In genomic region chr18:62384610-62385097, GRCh38 we compare ENCODE assay signal across 14 cellular contexts. TPM values are rescaled to one million over a fixed set of nuclear protein-coding genes. Genes with fewer than 3 reads are reported as not detected.
DNase-seq lines count a peak whose midpoint lies in the region; ATAC-seq and TF ChIP-seq lines count a peak whose summit lies in the region.
"Had no signal": no experiment of that assay in that cellular context is flagged by ENCODE, and none has a peak within 500 bp of the region (broad histone marks: within the 10 kb centered on the region; RNA-seq: fewer than 3 reads in every experiment).

No MANE protein-coding gene starts in this region.

- H3K9me3 Mint-ChIP-seq in Calu3 (ENCODE audit: low read depth, unreplicated experiment), result no peaks in the 10 kb centered on the region

- peak overlapping the region; percentile 66 for H3K27ac Mint-ChIP-seq in Calu3 (ENCODE audit: unreplicated experiment)
- H3K27ac Mint-ChIP-seq: IgD-negative memory B cell had no signal

- no peaks in the 10 kb centered on the region for H3K4me1 ChIP-seq in fibroblast of lung (ENCODE audit: control insufficient read depth, extremely low read depth, insufficient read depth, low read length)
- peaks cover 9% of the 10 kb centered on the region for H3K4me1 ChIP-seq in colonic mucosa
- H3K4me1 ChIP-seq: SJSA1 had no signal

- H3K4me2 ChIP-seq in fibroblast of lung (ENCODE audit: extremely low read depth, insufficient read depth, low read length), result peak overlapping the region; percentile 15

- H3K9me3 ChIP-seq in fibroblast of lung (ENCODE audit: control insufficient read depth, insufficient read depth, low read depth, low read length) (no peaks in the 10 kb centered on the region), colonic mucosa (no peaks in the 10 kb centered on the region)
- H3K9me3 ChIP-seq: SJSA1 had no signal

- CTCF ChIA-PET in Calu3 (lab: Charles Lee), result no interaction called here

- H3K4me3 Mint-ChIP-seq in Calu3 (ENCODE audit: low read depth, unreplicated experiment), result no peak overlapping the region
- H3K4me3 Mint-ChIP-seq: IgD-negative memory B cell had no signal

- H3K4me3 ChIP-seq in fibroblast of lung (replicated peaks in 1 of 4; ENCODE audit: control extremely low read depth in 1 of 4, insufficient read depth in 1 of 4, low read depth in 3 of 4, low read length in 4 of 4), result peak overlapping the region in 2 of 4 experiments; percentile 32 to 44
- H3K4me3 ChIP-seq in colonic mucosa, result no peak overlapping the region
- H3K4me3 ChIP-seq: SJSA1 had no signal

- DNase-seq in Calu3 (no peak), fibroblast of lung (ENCODE audit: low read depth in 2 of 2) (peak in 1 of 2 donors; percentile 11), omental fat pad (ENCODE audit: low spot score) (no peak), superior temporal gyrus (ENCODE audit: extremely low spot score) (no peak), Ammon's horn (ENCODE audit: low spot score) (no peak), colonic mucosa (no peak)
- DNase-seq in activated T-cell treated with anti-CD3 and anti-CD28 coated beads, Interleukin-2, amount 50 U/mL, for 1 hour, result no peak
- DNase-seq: activated CD4-positive, alpha-beta T cell treated with anti-CD3 and anti-CD28 coated beads for 4 hours; activated naive CD4-positive, alpha-beta T cell treated with anti-CD3 and anti-CD28 coated beads, Interleukin-2, amount 50 U/mL, for 16 hours; COR-L47; NCI-H2029 treated with DMSO at 0.1 percent for 48 hours had no signal

- H3K27ac ChIP-seq in fibroblast of lung (ENCODE audit: insufficient read depth, low read length) (no peak overlapping the region), colonic mucosa (no peak overlapping the region)
- H3K27ac ChIP-seq: SJSA1 had no signal

- H2AFZ ChIP-seq in fibroblast of lung (ENCODE audit: low read length), result peak overlapping the region; percentile 64

- H3K36me3 Mint-ChIP-seq in Calu3 (ENCODE audit: insufficient read depth, unreplicated experiment), result peaks cover 53% of the 10 kb centered on the region

- H3K27me3 ChIP-seq in fibroblast of lung (ENCODE audit: control insufficient read depth, insufficient read depth, low read length) (no peaks in the 10 kb centered on the region), colonic mucosa (no peaks in the 10 kb centered on the region)

- H3K79me2 ChIP-seq in fibroblast of lung (ENCODE audit: control insufficient read depth, insufficient read depth, low read length), result no peaks in the 10 kb centered on the region

- TF ChIP-seq CTCF in Calu3 (IDR thresholded peaks at IDR 0.05; ENCODE audit: unreplicated experiment) (no peak), fibroblast of lung (conservative IDR thresholded peaks at IDR 0.05 in 1 of 2, IDR thresholded peaks at IDR 0.05 in 1 of 2; ENCODE audit: low read depth in 1 of 2, low read length in 2 of 2) (no peak), omental fat pad (IDR thresholded peaks at IDR 0.05) (no peak), colonic mucosa (IDR thresholded peaks at IDR 0.05) (no peak)

- no peaks in the 10 kb centered on the region for H4K20me1 ChIP-seq in fibroblast of lung (ENCODE audit: control insufficient read depth, extremely low read depth, insufficient read depth, low read length)

- H3K4me1 Mint-ChIP-seq in Calu3 (ENCODE audit: low read depth, unreplicated experiment), result peaks cover 17% of the 10 kb centered on the region
- H3K4me1 Mint-ChIP-seq: IgD-negative memory B cell had no signal

- peak; percentile 37 for ATAC-seq in omental fat pad (ENCODE audit: low FRiP score)

- intact Hi-C loops in Calu3 (cut with micrococcal nuclease; ENCODE audit: unreplicated experiment), result no loop called here
- intact Hi-C loops in colonic mucosa (cut with DNase I), result no loop called here

- no peaks in the 10 kb centered on the region for H3K36me3 ChIP-seq in fibroblast of lung (ENCODE audit: control insufficient read depth, insufficient read depth, low read length)
- H3K36me3 ChIP-seq in colonic mucosa, result no peaks in the 10 kb centered on the region
- H3K36me3 ChIP-seq: SJSA1 had no signal

- BruUV-seq in Calu3 (replicated peaks; lab: Mats Ljungman, UMichigan), result no TSS peak

- H3K27me3 Mint-ChIP-seq in Calu3 (ENCODE audit: unreplicated experiment), result no peaks in the 10 kb centered on the region

- H3K9ac ChIP-seq in fibroblast of lung (ENCODE audit: insufficient read depth, low read length) (no peak overlapping the region), colonic mucosa (ENCODE audit: low read depth in 2 of 2, low read length in 2 of 2) (no peak overlapping the region)

TF ChIP-seq in PFSK-1, 5 proteins besides CTCF, POLR2A, EP300 and RAD21:
- TF ChIP-seq FOXP2 (optimal IDR thresholded peaks at IDR 0.05; ENCODE audit: borderline replicate concordance, extremely low read depth, extremely low read length, insufficient read depth) (peak; percentile 24), POLR2AphosphoS5 (IDR thresholded peaks at IDR 0.05; ENCODE audit: low read depth, low read length) (no peak)

RNA-seq across cellular contexts. Expression of gene TNFRSF11A, which starts 59.5 kb away (rescaled TPM):
- total RNA-seq in Calu3 (2022) (94.6 and 126 TPM in 2 replicates), fibroblast of lung (0.26 and 0.66 TPM in 2 replicates), omental fat pad (10 to 100 TPM in 1 of 4 donors, 1 to 10 TPM in 3; 2.1 to 22.7 (median 3.8) TPM), colonic mucosa (10 to 100 TPM; 80.6 to 86.6 TPM)
- polyA plus RNA-seq in PFSK-1 (2012; ENCODE audit: insufficient read length, low read depth), result 0.68 TPM
- 0.11 and 0.45 TPM in 2 replicates for polyA plus RNA-seq in fibroblast of lung
- polyA plus RNA-seq in fibroblast of lung (2012), result 0.20 and 0.40 TPM in 2 replicates
- polyA minus RNA-seq in fibroblast of lung (ENCODE audit: low replicate concordance), result 2.9 TPM in 1 of 2 replicates, not detected in the other
- total RNA-seq: SJSA1 had no signal
- polyA plus RNA-seq: IgD-negative memory B cell had no signal
